ENCODE assay signal across 11 cellular contexts in the genomic region with DNA sequence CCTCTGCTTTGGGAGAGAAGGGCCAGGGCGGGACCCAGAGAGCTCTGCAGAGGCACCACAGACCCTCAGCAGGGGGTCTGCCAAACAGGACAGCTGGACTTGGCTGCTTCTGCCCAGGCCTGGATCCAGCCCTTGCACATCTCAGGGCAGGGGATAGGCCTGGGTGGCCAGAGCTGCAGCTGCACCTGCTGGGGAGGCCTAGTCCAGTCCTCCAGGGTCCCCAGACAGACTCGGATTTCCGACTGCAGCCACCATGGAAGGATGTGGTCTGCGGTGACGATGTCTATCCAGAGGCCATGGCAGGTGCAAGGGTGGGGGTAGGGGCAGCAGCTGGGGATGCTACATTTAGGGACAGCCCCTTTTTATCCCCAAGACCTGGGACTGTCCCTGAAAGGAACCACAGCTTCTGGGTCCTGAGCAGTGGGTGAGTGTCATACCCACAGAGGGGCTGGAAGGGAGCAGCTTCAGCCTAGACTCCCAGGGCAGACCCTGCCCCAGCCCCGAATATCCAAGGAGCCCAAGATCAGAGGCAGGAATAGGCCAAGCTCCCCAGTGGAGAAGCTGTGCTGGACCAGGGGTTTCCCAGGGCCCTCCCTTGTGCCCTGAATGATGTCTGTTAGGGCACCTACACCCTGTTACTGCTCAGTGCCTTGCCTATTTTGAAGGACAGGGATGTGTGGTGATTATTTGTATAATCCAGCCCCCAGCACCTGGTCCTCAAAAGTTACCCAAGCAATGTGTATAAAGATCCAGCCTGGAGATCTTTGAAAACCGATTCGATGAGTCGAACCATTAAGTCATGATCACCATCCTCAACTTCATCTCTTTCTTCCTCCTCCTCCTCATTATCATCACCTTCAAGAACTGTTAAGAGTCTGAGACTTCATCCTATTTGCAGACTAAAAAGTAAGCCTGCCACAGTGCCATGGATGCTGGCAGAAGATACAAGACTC. TPM values are rescaled to one million over a fixed set of nuclear protein-coding genes. Genes with fewer than 3 reads are reported as not detected.
DNase-seq lines count a peak whose midpoint lies in the region; ATAC-seq, FAIRE-seq and TF ChIP-seq lines count a peak whose summit lies in the region.
"Had no signal": no experiment of that assay in that cellular context is flagged by ENCODE, and none has a peak within 500 bp of the region (broad histone marks: within the 10 kb centered on the region; RNA-seq: fewer than 3 reads in every experiment).

No MANE protein-coding gene starts in this region.

- 0 out of 2 replicates have a peak overlapping the region, but pooled peaks have one; percentile 4 for H3K4me3 ChIP-seq in GM12865 (ENCODE audit: low read depth, low read length)

- no peak for TF ChIP-seq POLR2A in H54 (IDR thresholded peaks at IDR 0.05; ENCODE audit: low read depth, low read length)

- DNase-seq in GM12865 (ENCODE audit: low read depth) (peak; percentile 93), H54 (ENCODE audit: insufficient read length, low spot score) (no peak), NCI-H1417 treated with DMSO at 0.1 percent for 48 hours (lab: John Stamatoyannopoulos, UW) (no peak), occipital lobe (lab: John Stamatoyannopoulos, UW) (no peak)
- no peak for DNase-seq in effector memory CD8-positive, alpha-beta T cell
- DNase-seq: dermis blood vessel endothelial cell had no signal

- H3K9me3 Mint-ChIP-seq in effector memory CD8-positive, alpha-beta T cell = no peaks in the 10 kb centered on the region
- H3K9me3 Mint-ChIP-seq: mesothelial cell of epicardium had no signal

- H3K4me1 Mint-ChIP-seq in effector memory CD8-positive, alpha-beta T cell (ENCODE audit: low read depth in 2 of 2) = peaks cover 7 to 12% of the 10 kb centered on the region in 2 donors
- H3K4me1 Mint-ChIP-seq: mesothelial cell of epicardium had no signal

- H3K4me3 Mint-ChIP-seq in effector memory CD8-positive, alpha-beta T cell = no peak overlapping the region
- H3K4me3 Mint-ChIP-seq: mesothelial cell of epicardium had no signal

- no peak for TF ChIP-seq CTCF in GM12865 (IDR thresholded peaks at IDR 0.05; ENCODE audit: insufficient read depth, low read depth, low read length, missing control alignments)

- peak; percentile 59 for ATAC-seq in GM19463 (IDR thresholded peaks at IDR 0.05; ENCODE audit: unreplicated experiment)
- peak; percentile 66 for ATAC-seq in HG03460 (IDR thresholded peaks at IDR 0.05; ENCODE audit: unreplicated experiment)
- ATAC-seq in effector memory CD8-positive, alpha-beta T cell (replicated peaks) = peak; percentile 45
- ATAC-seq in GM18873 (IDR thresholded peaks at IDR 0.05; ENCODE audit: low FRiP score, unreplicated experiment) = no peak

- FAIRE-seq in H54 (lab: Jason Lieb, UNC) = no peak

- H3K36me3 Mint-ChIP-seq in effector memory CD8-positive, alpha-beta T cell (ENCODE audit: insufficient read depth) = peaks cover 7% of the 10 kb centered on the region
- H3K36me3 Mint-ChIP-seq: mesothelial cell of epicardium had no signal

- peak overlapping the region in 1 of 2 donors; percentile 55 for H3K27ac Mint-ChIP-seq in effector memory CD8-positive, alpha-beta T cell
- H3K27ac Mint-ChIP-seq: mesothelial cell of epicardium had no signal

- peaks cover 8 to 18% of the 10 kb centered on the region in 2 donors for H3K27me3 Mint-ChIP-seq in effector memory CD8-positive, alpha-beta T cell

RNA-seq across cellular contexts. Expression of a gene that starts 2.5 kb away (rescaled TPM):
- total RNA-seq in occipital lobe = not detected
- total RNA-seq: dermis blood vessel endothelial cell, HT-29, mesothelial cell of epicardium had no signal
